ENCODE assay signal across 15 cellular contexts in genomic region chr12:22978962-22979361, GRCh38.
DNase-seq lines count a peak whose midpoint lies in the region; ATAC-seq and TF ChIP-seq lines count a peak whose summit lies in the region.
"Had no signal": no experiment of that assay in that cellular context is flagged by ENCODE, and none has a peak within 500 bp of the region (broad histone marks: within the 10 kb centered on the region; RNA-seq: fewer than 3 reads in every experiment).

No MANE protein-coding gene starts in this region.

- WGBS in hepatocyte (ENCODE audit: low lambda C conversion rate, missing lambda C conversion rate) = 80% methylated on average over 2 of the region's 2 CpGs

- no peak overlapping the region for H3K27ac ChIP-seq in hepatocyte
- H3K27ac ChIP-seq: BLaER1, esophagus muscularis mucosa, parathyroid adenoma, PC-9, suprapubic skin had no signal

- no peak overlapping the region for H3K4me2 ChIP-seq in hepatocyte
- H3K4me2 ChIP-seq: BLaER1, PC-9 had no signal

- no peak for ATAC-seq in GM19035 (IDR thresholded peaks at IDR 0.05; ENCODE audit: unreplicated experiment)
- ATAC-seq in GM21423 (IDR thresholded peaks at IDR 0.05; ENCODE audit: unreplicated experiment) = no peak
- ATAC-seq: K562 had no signal

- no peaks in the 10 kb centered on the region for H3K79me2 ChIP-seq in hepatocyte
- H3K79me2 ChIP-seq: parathyroid adenoma had no signal

- no peaks in the 10 kb centered on the region for H3K9me3 ChIP-seq in hepatocyte (ENCODE audit: low read depth)
- H3K9me3 ChIP-seq: BLaER1, esophagus muscularis mucosa, suprapubic skin had no signal

- in situ Hi-C loops in astrocyte of the cerebellum (cut with HindIII; ENCODE audit: low sequenced_read_pairs) = no loop called here

- no peak overlapping the region for H2AFZ ChIP-seq in hepatocyte
- H2AFZ ChIP-seq: parathyroid adenoma, PC-9 had no signal

- no peaks in the 10 kb centered on the region for H3K27me3 ChIP-seq in hepatocyte
- H3K27me3 ChIP-seq: BLaER1, esophagus muscularis mucosa, suprapubic skin had no signal

- H3K4me1 ChIP-seq in hepatocyte (ENCODE audit: insufficient read depth) = no peaks in the 10 kb centered on the region
- H3K4me1 ChIP-seq: BLaER1, parathyroid adenoma, suprapubic skin had no signal

- no peak overlapping the region for H3K4me3 ChIP-seq in AG04449 (ENCODE audit: low read depth, low read length)
- H3K4me3 ChIP-seq in astrocyte of the cerebellum (ENCODE audit: low read depth, low read length) = no peak overlapping the region
- H3K4me3 ChIP-seq in hepatocyte = no peak overlapping the region
- H3K4me3 ChIP-seq: BLaER1, esophagus muscularis mucosa, K562, PC-9, suprapubic skin had no signal

- TF ChIP-seq CTCF in AG04449 (IDR thresholded peaks at IDR 0.05; ENCODE audit: insufficient read depth, low read length, missing control alignments) = no peak
- no peak for TF ChIP-seq CTCF in astrocyte of the cerebellum (IDR thresholded peaks at IDR 0.05; ENCODE audit: low read depth, low read length, missing control alignments)
- no peak for TF ChIP-seq CTCF in hepatocyte (IDR thresholded peaks at IDR 0.05; ENCODE audit: poor library complexity)

- no peaks in the 10 kb centered on the region for H3K36me3 ChIP-seq in hepatocyte (replicated peaks; ENCODE audit: insufficient read depth, low read depth)
- H3K36me3 ChIP-seq: BLaER1, esophagus muscularis mucosa, suprapubic skin had no signal

- H4K20me1 ChIP-seq in hepatocyte (ENCODE audit: insufficient read depth, poor library complexity, severe bottlenecking) = no peaks in the 10 kb centered on the region
- H4K20me1 ChIP-seq: BLaER1 had no signal

- CTCF ChIA-PET in AG04449 (lab: Yijun Ruan, JAX) = interaction anchor here (1.5 to 2.0 kb wide), 3 partner anchors 10 to 123 kb away, joined by 3 to 11 read pairs (median 4); no protein-coding TSS in a partner anchor

- POLR2A ChIA-PET in AG04449 (lab: Yijun Ruan, JAX) = no interaction called here

- no peaks in the 10 kb centered on the region for H3K9me2 ChIP-seq in hepatocyte (replicated peaks; ENCODE audit: insufficient read depth)

- DNase-seq in AG04449 (ENCODE audit: low read depth, low spot score) (peak; percentile 65), HS-5 (ENCODE audit: low read depth) (peak; percentile 93), astrocyte of the cerebellum (ENCODE audit: low read depth) (peak; percentile 89), hepatocyte (ENCODE audit: low spot score) (peak; percentile 13), nucleus accumbens (lab: John Stamatoyannopoulos, UW) (no peak), NCI-H524 (lab: John Stamatoyannopoulos, UW) (no peak)
- DNase-seq: activated CD8-positive, alpha-beta memory T cell treated with anti-CD3 and anti-CD28 coated beads, Interleukin-2, amount 50 U/mL, for 4 hours; PC-9 had no signal

Comparison
In these comparisons a context has a peak if more than half of its experiments do, and no peak if none do; other contexts are left out.
1. DNase-seq: peak in AG04449 (single experiment), HS-5 (single experiment), astrocyte of the cerebellum (single experiment) and hepatocyte (single experiment); none in nucleus accumbens (0 of 56) and NCI-H524 (0 of 2).